ENCODE assay signal across 8 cellular contexts in genomic region chr16:11941945-11942344, GRCh38. TPM values are rescaled to one million over a fixed set of nuclear protein-coding genes. Genes with fewer than 3 reads are reported as not detected.
DNase-seq lines count a peak whose midpoint lies in the region; ATAC-seq and TF ChIP-seq lines count a peak whose summit lies in the region.
"Not testable (repeated sequence)": the region's sequence is repeated elsewhere in the genome, so short reads cannot be mapped to it uniquely, and the experiment has no call there.
"Had no signal": no experiment of that assay in that cellular context is flagged by ENCODE, and none has a peak within 500 bp of the region (broad histone marks: within the 10 kb centered on the region; RNA-seq: fewer than 3 reads in every experiment).

TSS of gene NPIPB2 (minus strand) at chr16:11942045. CDS start at chr16:11942045, 0 bp downstream.

- not testable (repeated sequence) for H4K20me1 ChIP-seq in H9 (ENCODE audit: control insufficient read depth, insufficient read depth, insufficient read length)

- H3K23me2 ChIP-seq in H9 (ENCODE audit: insufficient read length, low read depth, low read length, poor library complexity, severe bottlenecking): not testable (repeated sequence)

- H3K4me1 Mint-ChIP-seq in H9; activated CD8-positive, alpha-beta memory T cell treated with anti-CD3 and anti-CD28 coated beads, Interleukin-2, amount 10 ng/mL, durations not matched to agents 7 days and 5 days; endodermal cell; natural killer cell: not testable (repeated sequence)

- not testable (repeated sequence) for H2BK15ac ChIP-seq in H9 (ENCODE audit: low read depth, low read length)

- not testable (repeated sequence) for H2AFZ ChIP-seq in H9 (ENCODE audit: low read length)

- H3K79me1 ChIP-seq in H9 (ENCODE audit: insufficient read depth, low read depth, low read length, poor library complexity, severe bottlenecking): not testable (repeated sequence)

- not testable (repeated sequence) for H2AK5ac ChIP-seq in H9 (ENCODE audit: insufficient read length, low read length)

- not testable (repeated sequence) for H3K27ac Mint-ChIP-seq in H9; activated CD8-positive, alpha-beta memory T cell treated with anti-CD3 and anti-CD28 coated beads, Interleukin-2, amount 10 ng/mL, durations not matched to agents 7 days and 5 days; endodermal cell; natural killer cell

- not testable (repeated sequence) for TF ChIP-seq POLR2A in testis (IDR thresholded peaks at IDR 0.05)

- not testable (repeated sequence) for H4K5ac ChIP-seq in H9 (ENCODE audit: insufficient read length, low read depth, low read length)

- H3K9me3 ChIP-seq in H9 (ENCODE audit: control insufficient read depth, low read depth, low read length); ascending aorta; endodermal cell (ENCODE audit: control insufficient read depth, low read length); testis: not testable (repeated sequence)

- not testable (repeated sequence) for H3K14ac ChIP-seq in H9 (ENCODE audit: insufficient read depth, low read length)

- not testable (repeated sequence) for H3K27ac ChIP-seq in H9 (ENCODE audit: insufficient read length, low read depth, low read length); ascending aorta; endodermal cell (ENCODE audit: low read depth, low read length); testis

- WGBS in H9 (ENCODE audit: extremely low coverage, insufficient read length, low lambda C conversion rate): no CpG with 5 or more reads among the region's 4 CpGs
- 84% methylated on average over 2 of the region's 4 CpGs; no CpG with 5 or more reads in 1 of the 2 experiments for WGBS in endodermal cell (ENCODE audit: insufficient coverage in 1 of 2, insufficient read length in 1 of 2), 2 experiments
- 91% methylated on average over 4 of the region's 4 CpGs; no CpG with 5 or more reads in 1 of the 2 donors for WGBS in testis, 2 donors

- not testable (repeated sequence) for H2BK12ac ChIP-seq in H9 (ENCODE audit: insufficient read length, low read depth, low read length)

- not testable (repeated sequence) for H3K4me3 ChIP-seq in ascending aorta; endodermal cell (ENCODE audit: low read length); testis

- H3K56ac ChIP-seq in H9 (ENCODE audit: insufficient read length, low read depth, low read length): not testable (repeated sequence)

- not testable (repeated sequence) for H3K9ac ChIP-seq in H9 (ENCODE audit: extremely low read depth, insufficient read length, low read length); endodermal cell (ENCODE audit: extremely low read depth, low read length, poor library complexity, severe bottlenecking)

- not testable (repeated sequence) for H3K23ac ChIP-seq in H9 (ENCODE audit: insufficient read length, low read depth, low read length)

- CTCF ChIA-PET in activated CD8-positive, alpha-beta memory T cell treated with anti-CD3 and anti-CD28 coated beads, Interleukin-2, amount 10 ng/mL, durations not matched to agents 7 days and 5 days (lab: Charles Lee): not testable (repeated sequence)

- not testable (repeated sequence) for H3K27me3 Mint-ChIP-seq in H9 (ENCODE audit: low read depth); activated CD8-positive, alpha-beta memory T cell treated with anti-CD3 and anti-CD28 coated beads, Interleukin-2, amount 10 ng/mL, durations not matched to agents 7 days and 5 days; endodermal cell (ENCODE audit: insufficient read depth); natural killer cell (ENCODE audit: low read depth in 2 of 2)

- not testable (repeated sequence) for H3K4me2 ChIP-seq in H9 (ENCODE audit: insufficient read depth, insufficient read length, low read length)

- not testable (repeated sequence) for H3T11ph ChIP-seq in H9 (ENCODE audit: low read length)

- H3K36me3 Mint-ChIP-seq in H9 (ENCODE audit: insufficient read depth in 1 of 3, low read depth in 3 of 3); activated CD8-positive, alpha-beta memory T cell treated with anti-CD3 and anti-CD28 coated beads, Interleukin-2, amount 10 ng/mL, durations not matched to agents 7 days and 5 days; endodermal cell (ENCODE audit: low read depth); natural killer cell: not testable (repeated sequence)

- H2BK20ac ChIP-seq in H9 (ENCODE audit: low read depth, low read length, poor library complexity, severe bottlenecking): not testable (repeated sequence)

- not testable (repeated sequence) for H3K27me3 ChIP-seq in H9 (ENCODE audit: insufficient read depth, low read length); ascending aorta; endodermal cell (ENCODE audit: control insufficient read depth, insufficient read depth, low read length, poor library complexity, severe bottlenecking); testis

- not testable (repeated sequence) for DNase-seq in H9; activated CD8-positive, alpha-beta memory T cell treated with anti-CD3 and anti-CD28 coated beads, Interleukin-2, amount 10 ng/mL, durations not matched to agents 7 days and 5 days; ascending aorta (ENCODE audit: low spot score in 2 of 2); endodermal cell; natural killer cell; testis

- not testable (repeated sequence) for H2BK5ac ChIP-seq in H9 (ENCODE audit: insufficient read length, low read length)

- not testable (repeated sequence) for H2BK120ac ChIP-seq in H9 (ENCODE audit: low read depth, low read length, poor library complexity, severe bottlenecking)

- TF ChIP-seq CTCF in H9 (conservative IDR thresholded peaks at IDR 0.05); ascending aorta (IDR thresholded peaks at IDR 0.05); endodermal cell (conservative IDR thresholded peaks at IDR 0.05); natural killer cell (IDR thresholded peaks at IDR 0.05); testis (IDR thresholded peaks at IDR 0.05): not testable (repeated sequence)

- H3K9me3 Mint-ChIP-seq in H9; activated CD8-positive, alpha-beta memory T cell treated with anti-CD3 and anti-CD28 coated beads, Interleukin-2, amount 10 ng/mL, durations not matched to agents 7 days and 5 days (ENCODE audit: low read depth); endodermal cell; natural killer cell: not testable (repeated sequence)

- not testable (repeated sequence) for H3K4ac ChIP-seq in H9 (ENCODE audit: low read depth, low read length)

- not testable (repeated sequence) for H3K79me2 ChIP-seq in H9 (ENCODE audit: insufficient read depth, low read length)

- not testable (repeated sequence) for H3K36me3 ChIP-seq in ascending aorta; endodermal cell (ENCODE audit: control insufficient read depth, insufficient read depth, low read length); testis (ENCODE audit: low read depth, missing control alignments)

- ATAC-seq in activated CD8-positive, alpha-beta memory T cell treated with anti-CD3 and anti-CD28 coated beads, Interleukin-2, amount 10 ng/mL, durations not matched to agents 7 days and 5 days; natural killer cell: not testable (repeated sequence)

- intact Hi-C loops in T-helper 1 cell treated with Interleukin-12 subunit alpha and Interleukin-12 subunit beta and Interleukin-4 antibody, amounts not matched to agents 30 ng/mL and 1 ng/mL, for 36 hours (cut with micrococcal nuclease); ascending aorta (cut with DNase I); natural killer cell (cut with micrococcal nuclease); testis (cut with DNase I; ENCODE audit: low total_unique reads): not testable (repeated sequence)

- H3K4me3 Mint-ChIP-seq in H9; activated CD8-positive, alpha-beta memory T cell treated with anti-CD3 and anti-CD28 coated beads, Interleukin-2, amount 10 ng/mL, durations not matched to agents 7 days and 5 days; endodermal cell; natural killer cell: not testable (repeated sequence)

- not testable (repeated sequence) for H4K8ac ChIP-seq in H9 (replicated peaks; ENCODE audit: insufficient read length, low read depth, low read length)

- not testable (repeated sequence) for H4K91ac ChIP-seq in H9 (ENCODE audit: insufficient read length, low read depth, low read length)

- H3K18ac ChIP-seq in H9 (ENCODE audit: insufficient read length, low read depth, low read length): not testable (repeated sequence)

- not testable (repeated sequence) for H3K4me1 ChIP-seq in H9 (ENCODE audit: insufficient read depth, low read length); ascending aorta; endodermal cell (ENCODE audit: control insufficient read depth, insufficient read depth, low read length); testis

RNA-seq across cellular contexts. Expression of gene NPIPB2, which starts in this region (rescaled TPM):
- total RNA-seq in H9 (2021) (5.7 and 12.5 TPM in 2 replicates), ascending aorta (28.1 TPM), endodermal cell (10 to 100 TPM; 10.2 to 15.0 TPM), natural killer cell (10 to 100 TPM; 19.6 to 43.3 (median 22.4) TPM), testis (10 to 100 TPM; 23.9 to 28.7 TPM)
- total RNA-seq in T-helper 1 cell treated with Interleukin-12 subunit alpha and Interleukin-12 subunit beta and Interleukin-4 antibody, amounts not matched to agents 30 ng/mL and 1 ng/mL, for 36 hours: 11.0 and 13.0 TPM in 2 replicates
- 10 to 100 TPM; 14.9 to 22.9 TPM for total RNA-seq in activated CD8-positive, alpha-beta memory T cell treated with anti-CD3 and anti-CD28 coated beads, Interleukin-2, amount 10 ng/mL, durations not matched to agents 7 days and 5 days
- 3.9 TPM for polyA plus RNA-seq in endodermal cell (2013, experiment 1 of 2)
- polyA plus RNA-seq in endodermal cell (2013, experiment 2 of 2): 4.0 TPM
- 30.6 TPM for polyA plus RNA-seq in testis (ENCODE audit: insufficient read depth, low read depth, low replicate concordance)
- total RNA-seq: Daoy had no signal
